In genomic region chr19:13977803-13978202, GRCh38 we compare ENCODE assay signal across 15 cellular contexts. TPM values are rescaled to one million over a fixed set of nuclear protein-coding genes. Genes with fewer than 3 reads are reported as not detected.
DNase-seq lines count a peak whose midpoint lies in the region; ATAC-seq and TF ChIP-seq lines count a peak whose summit lies in the region.
"Had no signal": no experiment of that assay in that cellular context is flagged by ENCODE, and none has a peak within 500 bp of the region (broad histone marks: within the 10 kb centered on the region; RNA-seq: fewer than 3 reads in every experiment).

No MANE protein-coding gene starts in this region.

- TF ChIP-seq EP300 in gastroesophageal sphincter (IDR thresholded peaks at IDR 0.05) = no peak
- TF ChIP-seq EP300 in ovary (IDR thresholded peaks at IDR 0.05) = no peak
- TF ChIP-seq EP300 in upper lobe of left lung (IDR thresholded peaks at IDR 0.05) = no peak

- peak overlapping the region in 2 of 10 donors; percentile 58 to 60 for H3K4me3 ChIP-seq in heart right ventricle
- peak overlapping the region in 1 of 2 donors; percentile 66 for H3K4me3 ChIP-seq in gastroesophageal sphincter
- H3K4me3 ChIP-seq in ovary = no peak overlapping the region
- H3K4me3 ChIP-seq in upper lobe of left lung = no peak overlapping the region

- H3K9me3 ChIP-seq in heart right ventricle (no peaks in the 10 kb centered on the region), gastroesophageal sphincter (no peaks in the 10 kb centered on the region), ovary (no peaks in the 10 kb centered on the region), upper lobe of left lung (no peaks in the 10 kb centered on the region)

- intact Hi-C loops in heart right ventricle (cut with DNase I) = loop anchor here in 1 of 10 donors (2.0 kb wide), 1 partner anchor 27 kb away; no protein-coding TSS in a partner anchor
- intact Hi-C loops in cardiac septum (cut with DNase I) = no loop called here
- intact Hi-C loops in ovary (cut with DNase I) = no loop called here

- peaks cover 6 to 48% (median 27%) of the 10 kb centered on the region in 9 donors for H3K4me1 ChIP-seq in heart right ventricle
- peaks cover 0 to 23% (median 16%) of the 10 kb centered on the region in 3 donors for H3K4me1 ChIP-seq in gastroesophageal sphincter
- peaks cover 5% of the 10 kb centered on the region for H3K4me1 ChIP-seq in ovary (ENCODE audit: insufficient read depth)
- peaks cover 12 to 23% (median 17%) of the 10 kb centered on the region in 4 donors for H3K4me1 ChIP-seq in upper lobe of left lung
- H3K4me1 ChIP-seq: foreskin keratinocyte had no signal

- ATAC-seq in heart right ventricle (peak in 2 of 8 donors; percentile 0 to 3), gastroesophageal sphincter (no peak), upper lobe of left lung (ENCODE audit: low FRiP score in 2 of 2) (no peak), HG03469 (IDR thresholded peaks at IDR 0.05; ENCODE audit: unreplicated experiment) (no peak)

- WGBS in heart right ventricle, 2 donors = 90 to 93% methylated on average over 12 of the region's 12 CpGs
- WGBS in gastroesophageal sphincter (ENCODE audit: low coverage in 1 of 2), 2 donors = 100% methylated on average over 1 of the region's 12 CpGs; no CpG with 5 or more reads in 1 of the 2 donors
- 88 to 95% (median 91%) methylated on average over 12 of the region's 12 CpGs for WGBS in ovary, 3 donors
- 77% methylated on average over 6 of the region's 12 CpGs; no CpG with 5 or more reads in 1 of the 2 donors for WGBS in upper lobe of left lung, 2 donors

- TF ChIP-seq POLR2A in gastroesophageal sphincter (IDR thresholded peaks at IDR 0.05) = no peak
- TF ChIP-seq POLR2A in ovary (IDR thresholded peaks at IDR 0.05) = no peak
- TF ChIP-seq POLR2A in upper lobe of left lung (IDR thresholded peaks at IDR 0.05) = no peak

- H3K36me3 ChIP-seq in heart right ventricle (peaks cover 0 to 58% (median 0%) of the 10 kb centered on the region in 9 donors), gastroesophageal sphincter (peaks cover 0 to 54% of the 10 kb centered on the region in 2 donors), ovary (no peaks in the 10 kb centered on the region), upper lobe of left lung (peaks cover under 1 to 37% (median 18%) of the 10 kb centered on the region in 4 donors)

- H3K27ac ChIP-seq in heart right ventricle (peak overlapping the region; percentile 32 to 89 (median 84)), gastroesophageal sphincter (peak overlapping the region in 3 of 4 donors; percentile 79 to 84 (median 83)), ovary (peak overlapping the region; percentile 62 to 75), upper lobe of left lung (peak overlapping the region; percentile 66 to 85 (median 82))
- H3K27ac ChIP-seq: foreskin keratinocyte, VCaP had no signal

- no peak for DNase-seq in heart right ventricle
- no peak for DNase-seq in cardiac septum (ENCODE audit: low spot score)
- DNase-seq in ovary = peak in 1 of 5 donors; percentile 42
- DNase-seq in upper lobe of left lung = no peak
- no peak for DNase-seq in activated CD4-positive, alpha-beta T cell treated with anti-CD3 and anti-CD28 coated beads for 4 hours
- no peak for DNase-seq in NCI-H2227 (lab: John Stamatoyannopoulos, UW; ENCODE audit: unreplicated experiment)
- DNase-seq: ACHN, GOT3, NCI-H510A treated with DMSO at 0.1 percent for 48 hours, SIG-M5 had no signal

- H3K27me3 ChIP-seq in heart right ventricle = no peaks in the 10 kb centered on the region
- H3K27me3 ChIP-seq in gastroesophageal sphincter = no peaks in the 10 kb centered on the region
- H3K27me3 ChIP-seq in ovary = no peaks in the 10 kb centered on the region
- no peaks in the 10 kb centered on the region for H3K27me3 ChIP-seq in upper lobe of left lung
- H3K27me3 ChIP-seq: foreskin keratinocyte had no signal

- no peak for TF ChIP-seq CTCF in heart right ventricle (IDR thresholded peaks at IDR 0.05)
- TF ChIP-seq CTCF in gastroesophageal sphincter (IDR thresholded peaks at IDR 0.05) = no peak
- TF ChIP-seq CTCF in ovary (IDR thresholded peaks at IDR 0.05) = no peak
- TF ChIP-seq CTCF in upper lobe of left lung (IDR thresholded peaks at IDR 0.05) = no peak

RNA-seq across cellular contexts. Expression of gene DCAF15, which starts 25.5 kb away (rescaled TPM):
- total RNA-seq in heart right ventricle (10 to 100 TPM; 15.5 to 21.2 (median 17.8) TPM), cardiac septum (17.0 TPM), gastroesophageal sphincter (10 to 100 TPM in 2 of 4 donors, 1 to 10 TPM in 2; 5.3 to 20.8 (median 14.5) TPM), ovary (10 to 100 TPM; 11.1 to 28.0 (median 23.4) TPM), upper lobe of left lung (10 to 100 TPM; 20.5 to 51.3 (median 39.0) TPM)
- polyA plus RNA-seq in heart right ventricle (10 to 100 TPM; 26.8 to 50.0 TPM), ovary (10 to 100 TPM in 1 of 2 donors, 1 to 10 TPM in 1; 5.0 to 29.1 TPM)

RNA-seq across cellular contexts. Expression of gene RFX1, which starts 28.3 kb away (rescaled TPM):
- total RNA-seq in heart right ventricle (10 to 100 TPM; 10.4 to 15.8 (median 12.0) TPM), cardiac septum (13.4 TPM), gastroesophageal sphincter (1 to 10 TPM; 2.0 to 5.9 (median 3.9) TPM), ovary (10 to 100 TPM in 5 of 7 donors, 1 to 10 TPM in 2; 2.4 to 16.1 (median 14.7) TPM), upper lobe of left lung (10 to 100 TPM in 5 of 6 donors, 1 to 10 TPM in 1; 6.0 to 22.3 (median 15.5) TPM)
- polyA plus RNA-seq in heart right ventricle (1 to 10 TPM; 2.7 to 5.9 TPM), ovary (1 to 10 TPM; 1.2 to 7.6 TPM)

RNA-seq across cellular contexts. Expression of gene PODNL1, which starts 39.6 kb away (rescaled TPM):
- 1 to 10 TPM in 7 of 10 donors, under 1 TPM in 3; 0.76 to 6.2 (median 1.8) TPM for total RNA-seq in heart right ventricle
- 1 to 10 TPM in 1 of 2 donors, under 1 TPM in 1; 0.90 to 2.3 TPM for polyA plus RNA-seq in heart right ventricle
- total RNA-seq in cardiac septum = 3.5 TPM
- under 1 TPM in 2 of 4 donors, not detected in 2; 0.62 to 0.67 TPM for total RNA-seq in gastroesophageal sphincter
- 1 to 10 TPM in 5 of 7 donors, under 1 TPM in 2; 0.48 to 3.8 (median 1.4) TPM for total RNA-seq in ovary
- 1 to 10 TPM in 1 of 2 donors, under 1 TPM in 1; 0.63 to 3.7 TPM for polyA plus RNA-seq in ovary
- 1 to 10 TPM; 1.5 to 4.3 (median 2.5) TPM for total RNA-seq in upper lobe of left lung
- total RNA-seq: lung microvascular endothelial cell had no signal

RNA-seq across cellular contexts. Expression of gene RLN3, which starts 50.1 kb away (rescaled TPM):
- not detected for total RNA-seq in heart right ventricle
- not detected for polyA plus RNA-seq in heart right ventricle
- total RNA-seq in cardiac septum = not detected
- total RNA-seq in gastroesophageal sphincter = not detected
- not detected for total RNA-seq in ovary
- polyA plus RNA-seq in ovary = not detected
- under 1 TPM in 1 of 6 donors, not detected in 5; 0.43 TPM for total RNA-seq in upper lobe of left lung
- total RNA-seq: foreskin keratinocyte, lung microvascular endothelial cell had no signal
- polyA plus RNA-seq: foreskin keratinocyte had no signal

RNA-seq across cellular contexts. Expression of gene IL27RA, which starts 53.8 kb away (rescaled TPM):
- total RNA-seq in heart right ventricle (1 to 10 TPM; 2.4 to 7.6 (median 3.4) TPM), cardiac septum (3.0 TPM), gastroesophageal sphincter (1 to 10 TPM; 1.1 to 5.4 (median 3.1) TPM), ovary (1 to 10 TPM in 5 of 7 donors, under 1 TPM in 2; 0.48 to 4.3 (median 1.8) TPM), upper lobe of left lung (10 to 100 TPM in 5 of 6 donors, 1 to 10 TPM in 1; 9.3 to 24.4 (median 14.6) TPM)
- polyA plus RNA-seq in heart right ventricle (1 to 10 TPM; 4.6 to 5.9 TPM), ovary (1 to 10 TPM; 2.1 to 2.4 TPM)
